In the genomic region with DNA sequence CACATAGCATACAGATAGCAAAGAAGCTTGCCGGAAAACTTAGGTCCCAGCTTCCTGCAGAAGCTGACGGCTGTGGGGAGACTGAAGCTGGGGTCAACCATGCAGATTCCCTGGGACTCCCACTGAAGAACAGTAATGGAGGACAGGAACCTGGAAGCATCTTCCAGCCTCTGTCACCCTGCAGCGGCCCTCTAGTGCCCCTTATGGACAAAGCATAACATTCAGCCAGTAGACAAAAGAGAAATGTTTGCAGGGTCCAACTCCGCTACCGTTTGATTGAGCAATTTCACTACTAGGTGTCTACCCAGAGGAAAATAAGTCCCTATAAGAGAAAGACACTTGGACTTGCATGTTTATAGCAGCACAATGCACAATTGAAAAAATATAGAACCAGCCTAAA, we compare ENCODE assay signal across 26 cellular contexts.
"Had no signal": no experiment of that assay in that cellular context is flagged by ENCODE, and none has a peak within 500 bp of the region (broad histone marks: within the 10 kb centered on the region; RNA-seq: fewer than 3 reads in every experiment).

No MANE protein-coding gene starts in this region.

- H2AFZ ChIP-seq: parathyroid adenoma had no signal

- H3K27me3 ChIP-seq: tibial nerve had no signal

- H3K9me3 Mint-ChIP-seq: brain, nephron had no signal

- H3K4me3 Mint-ChIP-seq: activated T-helper 17 cell treated with anti-CD3 and anti-CD28 coated beads, Interleukin-2, amount 50 U/mL, for 72 hours; brain; nephron; stimulated activated effector memory CD8-positive, alpha-beta T cell treated with anti-CD3 and anti-CD28 coated beads, Interleukin-12 subunit alpha, Interleukin-12 subunit beta, amount 100 ng/mL, for 72 hours; stimulated activated naive CD8-positive, alpha-beta T cell treated with anti-CD3 and anti-CD28 coated beads, Interleukin-15, amount 100 ng/mL, for 72 hours; T-helper 2 cell treated with Interferon-gamma antibody and Interleukin-4, amounts not matched to agents 5 μg/mL and 100 μg/mL, for 36 hours had no signal

- H3K9ac ChIP-seq: parathyroid adenoma had no signal

- H3K4me1 Mint-ChIP-seq: activated T-helper 17 cell treated with anti-CD3 and anti-CD28 coated beads, Interleukin-2, amount 50 U/mL, for 72 hours; stimulated activated effector memory CD8-positive, alpha-beta T cell treated with anti-CD3 and anti-CD28 coated beads, Interleukin-12 subunit alpha, Interleukin-12 subunit beta, amount 100 ng/mL, for 72 hours; stimulated activated naive CD8-positive, alpha-beta T cell treated with anti-CD3 and anti-CD28 coated beads, Interleukin-15, amount 100 ng/mL, for 72 hours had no signal

- ATAC-seq: activated naive CD4-positive, alpha-beta T cell treated with anti-CD3 and anti-CD28 coated beads, Interleukin-2, amount 50 U/mL, for 72 hours; activated T-helper 17 cell treated with anti-CD3 and anti-CD28 coated beads, Interleukin-2, amount 50 U/mL, for 72 hours; esophagus mucosa; left ventricle myocardium superior; sciatic nerve; stimulated activated effector memory CD8-positive, alpha-beta T cell treated with anti-CD3 and anti-CD28 coated beads, Interleukin-12 subunit alpha, Interleukin-12 subunit beta, amount 100 ng/mL, for 72 hours; stimulated activated naive CD8-positive, alpha-beta T cell treated with anti-CD3 and anti-CD28 coated beads, Interleukin-15, amount 100 ng/mL, for 72 hours had no signal

- H3K27me3 Mint-ChIP-seq: activated T-helper 17 cell treated with anti-CD3 and anti-CD28 coated beads, Interleukin-2, amount 50 U/mL, for 72 hours; stimulated activated naive CD8-positive, alpha-beta T cell treated with anti-CD3 and anti-CD28 coated beads, Interleukin-15, amount 100 ng/mL, for 72 hours had no signal

- FAIRE-seq: endothelial cell of umbilical vein, frontal cortex, islet of Langerhans, small intestine had no signal

- H3K9me3 ChIP-seq: tibial nerve had no signal

- H3K27ac Mint-ChIP-seq: activated naive CD4-positive, alpha-beta T cell treated with anti-CD3 and anti-CD28 coated beads, Interleukin-2, amount 50 U/mL, for 72 hours; activated T-helper 17 cell treated with anti-CD3 and anti-CD28 coated beads, Interleukin-2, amount 50 U/mL, for 72 hours; brain; nephron; stimulated activated effector memory CD8-positive, alpha-beta T cell treated with anti-CD3 and anti-CD28 coated beads, Interleukin-12 subunit alpha, Interleukin-12 subunit beta, amount 100 ng/mL, for 72 hours; stimulated activated naive CD8-positive, alpha-beta T cell treated with anti-CD3 and anti-CD28 coated beads, Interleukin-15, amount 100 ng/mL, for 72 hours; T-helper 2 cell treated with Interferon-gamma antibody and Interleukin-4, amounts not matched to agents 5 μg/mL and 100 μg/mL, for 36 hours had no signal

- H3K79me2 ChIP-seq: parathyroid adenoma had no signal

- H3K4me1 ChIP-seq: parathyroid adenoma, tibial nerve had no signal

- H3K4me3 ChIP-seq: tibial nerve had no signal

- DNase-seq: activated T-cell treated with anti-CD3 and anti-CD28 coated beads, Interleukin-2, amount 50 U/mL, for 1 hour; aorta; central memory CD4-positive, alpha-beta T cell; dermis blood vessel endothelial cell; effector CD8-positive, alpha-beta T cell; hypothalamus; left ventricle myocardium superior; mammary epithelial cell; midbrain; nucleus accumbens; small intestine; stimulated activated CD4-positive, alpha-beta T cell treated with anti-CD3 and anti-CD28 coated beads, Interleukin-2, amount 100 ng/mL, for 24 hours; stimulated activated naive CD8-positive, alpha-beta T cell treated with anti-CD3 and anti-CD28 coated beads, Interleukin-15, amount 100 ng/mL, for 72 hours had no signal

- H3K36me3 ChIP-seq: tibial nerve had no signal

- H3K27ac ChIP-seq: parathyroid adenoma, tibial nerve had no signal

- H3K36me3 Mint-ChIP-seq: brain; stimulated activated effector memory CD8-positive, alpha-beta T cell treated with anti-CD3 and anti-CD28 coated beads, Interleukin-12 subunit alpha, Interleukin-12 subunit beta, amount 100 ng/mL, for 72 hours had no signal
